ENCODE assay signal across 9 cellular contexts in genomic region chr5:69367697-69368279, GRCh38. TPM values are rescaled to one million over a fixed set of nuclear protein-coding genes. Genes with fewer than 3 reads are reported as not detected.
DNase-seq lines count a peak whose midpoint lies in the region; TF ChIP-seq lines count a peak whose summit lies in the region.
"Had no signal": no experiment of that assay in that cellular context is flagged by ENCODE, and none has a peak within 500 bp of the region (broad histone marks: within the 10 kb centered on the region; RNA-seq: fewer than 3 reads in every experiment).

No MANE protein-coding gene starts in this region.

- H3K4me1 ChIP-seq in NT2/D1 (ENCODE audit: insufficient read depth, insufficient read length) (no peaks in the 10 kb centered on the region), neutrophil (ENCODE audit: control insufficient read depth in 1 of 2, insufficient read depth in 1 of 2, low read depth in 1 of 2, low read length in 1 of 2) (peaks cover 23 to 24% of the 10 kb centered on the region in 2 experiments)

- peak overlapping the region in 3 of 59 donors; percentile 98 to 99 (median 98) for H3K27ac ChIP-seq in dorsolateral prefrontal cortex
- peak overlapping the region; percentile 99 for H3K27ac ChIP-seq in neutrophil

- DNase-seq in GM10266 (ENCODE audit: extremely low spot score): no peak
- DNase-seq in NT2/D1 (ENCODE audit: low read depth, low spot score): no peak
- DNase-seq in dorsolateral prefrontal cortex: no peak
- DNase-seq in GDM1 (lab: John Stamatoyannopoulos, UW): no peak
- DNase-seq in cerebellar cortex (ENCODE audit: low spot score): no peak
- no peak for DNase-seq in NCI-H1694 (lab: John Stamatoyannopoulos, UW)
- DNase-seq in NCI-H2107 treated with DMSO at 0.1 percent for 48 hours (lab: John Stamatoyannopoulos, UW; ENCODE audit: unreplicated experiment): no peak
- DNase-seq: SHP77 had no signal

- H3K4me3 ChIP-seq in NT2/D1 (ENCODE audit: insufficient read length, low read depth): peak overlapping the region; percentile 58
- H3K4me3 ChIP-seq in dorsolateral prefrontal cortex: peak overlapping the region in 50 of 59 donors; percentile 57 to 100 (median 87)
- H3K4me3 ChIP-seq in neutrophil (ENCODE audit: low read depth in 1 of 2, low read length in 1 of 2): no peak overlapping the region

- peak; percentile 13 for TF ChIP-seq CTCF in GM10266 (IDR thresholded peaks at IDR 0.05; ENCODE audit: control insufficient read depth, insufficient read depth, low read depth, missing control alignments)
- TF ChIP-seq CTCF in dorsolateral prefrontal cortex (IDR thresholded peaks at IDR 0.05 in 54 of 56, conservative IDR thresholded peaks at IDR 0.05 in 2 of 56; ENCODE audit: low read depth in 1 of 56, partially characterized antibody in 56 of 56): no peak
- no peak for TF ChIP-seq CTCF in neutrophil (IDR thresholded peaks at IDR 0.05)

- H3K36me3 ChIP-seq in NT2/D1 (ENCODE audit: insufficient read depth, insufficient read length, low read length) (peaks cover 42% of the 10 kb centered on the region), neutrophil (peaks cover 24% of the 10 kb centered on the region)

- intact Hi-C loops in dorsolateral prefrontal cortex (cut with DNase I): loop anchor here (2.0 to 10.0 kb wide), 4 partner anchors 35 to 323 kb away; partner anchors contain the start of genes CCDC125 (in 2 of the 2) and CCNB1 (in 1 of the 2)

- H3K9me3 ChIP-seq in NT2/D1 (ENCODE audit: insufficient read depth, low read length) (no peaks in the 10 kb centered on the region), neutrophil (no peaks in the 10 kb centered on the region)

- peak overlapping the region; percentile 42 for H3K9ac ChIP-seq in NT2/D1 (ENCODE audit: insufficient read length, low read depth)

- H3K27me3 ChIP-seq in NT2/D1 (ENCODE audit: insufficient read depth, insufficient read length) (no peaks in the 10 kb centered on the region), dorsolateral prefrontal cortex (no peaks in the 10 kb centered on the region), neutrophil (no peaks in the 10 kb centered on the region)

RNA-seq across cellular contexts. Expression of gene AK6, which starts 1.5 kb away (rescaled TPM):
- total RNA-seq in dorsolateral prefrontal cortex: 10 to 100 TPM; 16.7 to 48.2 (median 30.6) TPM

RNA-seq across cellular contexts. Expression of gene TAF9, which starts 1.5 kb away (rescaled TPM):
- 10 to 100 TPM; 26.1 to 76.6 (median 52.9) TPM for total RNA-seq in dorsolateral prefrontal cortex

RNA-seq across cellular contexts. Expression of gene RAD17, which starts 1.8 kb away (rescaled TPM):
- total RNA-seq in dorsolateral prefrontal cortex: 10 to 100 TPM; 12.6 to 35.3 (median 22.5) TPM

RNA-seq across cellular contexts. Expression of gene CCDC125, which starts 35.2 kb away (rescaled TPM):
- total RNA-seq in dorsolateral prefrontal cortex: 10 to 100 TPM in 3 of 120 experiments, 1 to 10 TPM in 117; 4.3 to 11.6 (median 6.5) TPM

RNA-seq across cellular contexts. Expression of gene MARVELD2, which starts 47.1 kb away (rescaled TPM):
- 1 to 10 TPM in 117 of 120 experiments, under 1 TPM in 3; 0.78 to 5.4 (median 2.0) TPM for total RNA-seq in dorsolateral prefrontal cortex

Comparison
In these comparisons a context has a peak if more than half of its experiments do, and no peak if none do; other contexts are left out.
1. H3K4me3 ChIP-seq: peak in NT2/D1 (single experiment) and dorsolateral prefrontal cortex (50 of 59); none in neutrophil (0 of 2).